In the genomic region with DNA sequence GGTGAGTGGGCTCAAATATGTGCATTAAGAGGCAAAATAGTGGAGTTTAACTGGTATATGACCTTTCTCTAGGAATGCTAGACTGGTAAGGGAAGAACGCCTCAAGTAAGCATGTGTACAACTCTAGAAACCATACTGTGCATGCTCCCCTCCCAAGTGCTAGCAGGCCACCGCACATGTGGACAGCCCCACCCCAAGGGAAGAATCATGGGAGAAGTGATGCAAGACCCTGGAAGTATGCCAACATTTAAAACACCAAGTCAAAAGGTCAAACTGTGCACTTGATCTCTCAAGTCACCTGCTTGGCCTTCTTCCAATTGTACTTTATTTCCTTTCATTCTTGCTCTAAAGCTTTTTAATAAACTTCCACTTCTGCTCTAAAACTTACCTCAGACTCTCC, we compare ENCODE assay signal across 1 cellular context.
TF ChIP-seq lines count a peak whose summit lies in the region.

No MANE protein-coding gene starts in this region.

TF ChIP-seq in HepG2, 621 proteins besides CTCF, POLR2A, EP300 and RAD21 (continued from another document):
- TF ChIP-seq, protein P1, sequence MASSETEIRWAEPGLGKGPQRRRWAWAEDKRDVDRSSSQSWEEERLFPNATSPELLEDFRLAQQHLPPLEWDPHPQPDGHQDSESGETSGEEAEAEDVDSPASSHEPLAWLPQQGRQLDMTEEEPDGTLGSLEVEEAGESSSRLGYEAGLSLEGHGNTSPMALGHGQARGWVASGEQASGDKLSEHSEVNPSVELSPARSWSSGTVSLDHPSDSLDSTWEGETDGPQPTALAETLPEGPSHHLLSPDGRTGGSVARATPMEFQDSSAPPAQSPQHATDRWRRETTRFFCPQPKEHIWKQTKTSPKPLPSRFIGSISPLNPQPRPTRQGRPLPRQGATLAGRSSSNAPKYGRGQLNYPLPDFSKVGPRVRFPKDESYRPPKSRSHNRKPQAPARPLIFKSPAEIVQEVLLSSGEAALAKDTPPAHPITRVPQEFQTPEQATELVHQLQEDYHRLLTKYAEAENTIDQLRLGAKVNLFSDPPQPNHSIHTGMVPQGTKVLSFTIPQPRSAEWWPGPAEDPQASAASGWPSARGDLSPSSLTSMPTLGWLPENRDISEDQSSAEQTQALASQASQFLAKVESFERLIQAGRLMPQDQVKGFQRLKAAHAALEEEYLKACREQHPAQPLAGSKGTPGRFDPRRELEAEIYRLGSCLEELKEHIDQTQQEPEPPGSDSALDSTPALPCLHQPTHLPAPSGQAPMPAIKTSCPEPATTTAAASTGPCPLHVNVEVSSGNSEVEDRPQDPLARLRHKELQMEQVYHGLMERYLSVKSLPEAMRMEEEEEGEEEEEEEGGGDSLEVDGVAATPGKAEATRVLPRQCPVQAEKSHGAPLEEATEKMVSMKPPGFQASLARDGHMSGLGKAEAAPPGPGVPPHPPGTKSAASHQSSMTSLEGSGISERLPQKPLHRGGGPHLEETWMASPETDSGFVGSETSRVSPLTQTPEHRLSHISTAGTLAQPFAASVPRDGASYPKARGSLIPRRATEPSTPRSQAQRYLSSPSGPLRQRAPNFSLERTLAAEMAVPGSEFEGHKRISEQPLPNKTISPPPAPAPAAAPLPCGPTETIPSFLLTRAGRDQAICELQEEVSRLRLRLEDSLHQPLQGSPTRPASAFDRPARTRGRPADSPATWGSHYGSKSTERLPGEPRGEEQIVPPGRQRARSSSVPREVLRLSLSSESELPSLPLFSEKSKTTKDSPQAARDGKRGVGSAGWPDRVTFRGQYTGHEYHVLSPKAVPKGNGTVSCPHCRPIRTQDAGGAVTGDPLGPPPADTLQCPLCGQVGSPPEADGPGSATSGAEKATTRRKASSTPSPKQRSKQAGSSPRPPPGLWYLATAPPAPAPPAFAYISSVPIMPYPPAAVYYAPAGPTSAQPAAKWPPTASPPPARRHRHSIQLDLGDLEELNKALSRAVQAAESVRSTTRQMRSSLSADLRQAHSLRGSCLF (CRISPR knock-in tag; IDR thresholded peaks at IDR 0.05; ENCODE audit: borderline replicate concordance): no peak
- 0 out of 2 replicates have a peak, but pooled peaks have one; percentile 6 for TF ChIP-seq CEBPB (IDR thresholded peaks at IDR 0.05; ENCODE audit: borderline replicate concordance, low read depth, low read length)
